1 cellular context compared by ENCODE assay signal in the genomic region with DNA sequence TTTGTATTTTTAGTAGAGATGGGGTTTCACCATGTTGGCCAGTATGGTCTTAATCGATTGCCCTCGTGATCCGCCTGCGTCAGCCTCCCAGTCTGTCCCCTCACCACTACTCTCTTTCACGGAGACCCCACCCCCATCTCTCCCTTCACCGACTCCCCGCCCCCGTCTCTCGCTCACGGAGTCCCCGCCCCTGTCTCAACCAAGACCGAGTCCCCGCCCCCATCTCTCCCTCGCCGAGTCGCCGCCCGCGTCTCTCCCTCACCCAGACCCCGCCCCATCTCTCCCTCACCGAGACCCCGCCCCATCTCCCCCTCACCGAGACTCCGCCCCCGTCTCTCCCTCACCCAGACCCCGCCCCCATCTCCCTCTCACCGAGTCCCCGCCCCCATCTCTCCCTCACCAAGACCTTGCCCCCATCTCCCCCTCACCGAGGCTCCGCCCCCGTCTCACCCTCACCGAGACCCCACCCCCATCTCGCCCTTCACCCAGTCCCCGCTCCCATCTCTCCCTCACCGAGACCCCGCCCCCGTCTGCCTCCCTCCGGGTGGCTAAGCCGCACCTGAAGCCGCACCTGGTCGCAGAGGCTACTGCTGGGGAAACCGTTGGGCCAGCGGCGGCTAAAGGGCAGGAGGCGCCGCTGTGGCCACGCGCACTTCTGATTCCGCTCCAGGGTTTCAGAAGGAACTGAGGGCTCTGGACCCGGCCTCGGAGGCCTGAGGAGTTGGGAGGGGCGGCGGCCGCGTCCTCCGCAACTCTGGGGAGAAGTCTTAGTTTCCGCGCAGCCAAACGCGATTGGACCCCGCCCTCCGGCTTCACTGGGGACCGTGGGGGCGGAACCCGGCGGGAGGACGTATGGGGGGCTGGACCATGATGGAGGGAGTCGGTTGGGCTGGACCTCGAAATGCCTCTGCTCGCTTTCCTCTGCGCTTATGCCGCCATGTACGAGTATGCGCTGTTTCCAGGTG.
TF ChIP-seq lines count a peak whose summit lies in the region.

No MANE protein-coding gene starts in this region.

TF ChIP-seq in HepG2, 621 proteins besides CTCF, POLR2A, EP300 and RAD21 (continued from another document and continues in another):
- TF ChIP-seq NR2F2 (IDR thresholded peaks at IDR 0.05; ENCODE audit: borderline replicate concordance, low read depth) (no peak), NR2F1 (CRISPR knock-in tag; IDR thresholded peaks at IDR 0.05) (no peak), FOXJ3 (CRISPR knock-in tag; IDR thresholded peaks at IDR 0.05; ENCODE audit: borderline replicate concordance) (no peak), GABPA (IDR thresholded peaks at IDR 0.05; ENCODE audit: low read depth, low read length) (no peak), GABPA (CRISPR knock-in tag; IDR thresholded peaks at IDR 0.05; ENCODE audit: low read depth) (peak; percentile 2; the same call in 1 of the 2 replicates), ZNF354B (CRISPR knock-in tag; IDR thresholded peaks at IDR 0.05) (no peak), FIP1L1 (IDR thresholded peaks at IDR 0.05; ENCODE audit: borderline replicate concordance, insufficient read depth, low read depth, low read length) (no peak), NR1H2 (CRISPR knock-in tag; IDR thresholded peaks at IDR 0.05; ENCODE audit: borderline replicate concordance, low read depth) (no peak), TBX3 (IDR thresholded peaks at IDR 0.05; ENCODE audit: borderline replicate concordance) (no peak), ZNF34 (CRISPR knock-in tag; IDR thresholded peaks at IDR 0.05; ENCODE audit: borderline replicate concordance) (no peak), ZNF512B (CRISPR knock-in tag; IDR thresholded peaks at IDR 0.05; ENCODE audit: borderline replicate concordance) (no peak), ZBTB7B (CRISPR knock-in tag; IDR thresholded peaks at IDR 0.05) (no peak; the same call in 1 of the 2 replicates), ZNF615 (CRISPR knock-in tag; IDR thresholded peaks at IDR 0.05; ENCODE audit: borderline replicate concordance) (no peak), RBFOX2 (IDR thresholded peaks at IDR 0.05; ENCODE audit: low read depth, low read length) (peak; percentile 85), HMG20A (CRISPR knock-in tag; IDR thresholded peaks at IDR 0.05; ENCODE audit: borderline replicate concordance) (no peak), BATF2 (CRISPR knock-in tag; IDR thresholded peaks at IDR 0.05) (no peak), SP2 (CRISPR knock-in tag; IDR thresholded peaks at IDR 0.05) (no peak), CEBPG (CRISPR knock-in tag; IDR thresholded peaks at IDR 0.05) (no peak), ZNF564 (CRISPR knock-in tag; IDR thresholded peaks at IDR 0.05) (0 out of 2 replicates have a peak, but pooled peaks have one; percentile 20), ZNF552 (CRISPR knock-in tag; IDR thresholded peaks at IDR 0.05; ENCODE audit: borderline replicate concordance) (0 out of 2 replicates have a peak, but pooled peaks have one; percentile 35), SYNCRIP (IDR thresholded peaks at IDR 0.05; ENCODE audit: insufficient read depth, low read depth, low read length) (no peak), GABPB1 (CRISPR knock-in tag; IDR thresholded peaks at IDR 0.05) (peak; percentile 66), FOXC1 (CRISPR knock-in tag; IDR thresholded peaks at IDR 0.05; ENCODE audit: borderline replicate concordance) (no peak), ATF7-NPFF (CRISPR knock-in tag; IDR thresholded peaks at IDR 0.05; ENCODE audit: low read depth) (no peak), ZNF280B (CRISPR knock-in tag; IDR thresholded peaks at IDR 0.05; ENCODE audit: borderline replicate concordance) (no peak), ZNF30 (CRISPR knock-in tag; IDR thresholded peaks at IDR 0.05) (no peak)
- TF ChIP-seq, protein P1, sequence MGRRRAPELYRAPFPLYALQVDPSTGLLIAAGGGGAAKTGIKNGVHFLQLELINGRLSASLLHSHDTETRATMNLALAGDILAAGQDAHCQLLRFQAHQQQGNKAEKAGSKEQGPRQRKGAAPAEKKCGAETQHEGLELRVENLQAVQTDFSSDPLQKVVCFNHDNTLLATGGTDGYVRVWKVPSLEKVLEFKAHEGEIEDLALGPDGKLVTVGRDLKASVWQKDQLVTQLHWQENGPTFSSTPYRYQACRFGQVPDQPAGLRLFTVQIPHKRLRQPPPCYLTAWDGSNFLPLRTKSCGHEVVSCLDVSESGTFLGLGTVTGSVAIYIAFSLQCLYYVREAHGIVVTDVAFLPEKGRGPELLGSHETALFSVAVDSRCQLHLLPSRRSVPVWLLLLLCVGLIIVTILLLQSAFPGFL (CRISPR knock-in tag; IDR thresholded peaks at IDR 0.05) = no peak
- TF ChIP-seq, protein P2, sequence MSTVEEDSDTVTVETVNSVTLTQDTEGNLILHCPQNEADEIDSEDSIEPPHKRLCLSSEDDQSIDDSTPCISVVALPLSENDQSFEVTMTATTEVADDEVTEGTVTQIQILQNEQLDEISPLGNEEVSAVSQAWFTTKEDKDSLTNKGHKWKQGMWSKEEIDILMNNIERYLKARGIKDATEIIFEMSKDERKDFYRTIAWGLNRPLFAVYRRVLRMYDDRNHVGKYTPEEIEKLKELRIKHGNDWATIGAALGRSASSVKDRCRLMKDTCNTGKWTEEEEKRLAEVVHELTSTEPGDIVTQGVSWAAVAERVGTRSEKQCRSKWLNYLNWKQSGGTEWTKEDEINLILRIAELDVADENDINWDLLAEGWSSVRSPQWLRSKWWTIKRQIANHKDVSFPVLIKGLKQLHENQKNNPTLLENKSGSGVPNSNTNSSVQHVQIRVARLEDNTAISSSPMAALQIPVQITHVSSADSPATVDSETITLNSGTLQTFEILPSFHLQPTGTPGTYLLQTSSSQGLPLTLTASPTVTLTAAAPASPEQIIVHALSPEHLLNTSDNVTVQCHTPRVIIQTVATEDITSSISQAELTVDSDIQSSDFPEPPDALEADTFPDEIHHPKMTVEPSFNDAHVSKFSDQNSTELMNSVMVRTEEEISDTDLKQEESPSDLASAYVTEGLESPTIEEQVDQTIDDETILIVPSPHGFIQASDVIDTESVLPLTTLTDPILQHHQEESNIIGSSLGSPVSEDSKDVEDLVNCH (CRISPR knock-in tag; IDR thresholded peaks at IDR 0.05) = no peak
- TF ChIP-seq, protein P3, sequence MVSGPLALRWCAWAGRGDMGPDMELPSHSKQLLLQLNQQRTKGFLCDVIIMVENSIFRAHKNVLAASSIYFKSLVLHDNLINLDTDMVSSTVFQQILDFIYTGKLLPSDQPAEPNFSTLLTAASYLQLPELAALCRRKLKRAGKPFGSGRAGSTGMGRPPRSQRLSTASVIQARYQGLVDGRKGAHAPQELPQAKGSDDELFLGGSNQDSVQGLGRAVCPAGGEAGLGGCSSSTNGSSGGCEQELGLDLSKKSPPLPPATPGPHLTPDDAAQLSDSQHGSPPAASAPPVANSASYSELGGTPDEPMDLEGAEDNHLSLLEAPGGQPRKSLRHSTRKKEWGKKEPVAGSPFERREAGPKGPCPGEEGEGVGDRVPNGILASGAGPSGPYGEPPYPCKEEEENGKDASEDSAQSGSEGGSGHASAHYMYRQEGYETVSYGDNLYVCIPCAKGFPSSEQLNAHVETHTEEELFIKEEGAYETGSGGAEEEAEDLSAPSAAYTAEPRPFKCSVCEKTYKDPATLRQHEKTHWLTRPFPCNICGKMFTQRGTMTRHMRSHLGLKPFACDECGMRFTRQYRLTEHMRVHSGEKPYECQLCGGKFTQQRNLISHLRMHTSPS (CRISPR knock-in tag; IDR thresholded peaks at IDR 0.05; ENCODE audit: low read depth) = no peak
- TF ChIP-seq, protein P4, sequence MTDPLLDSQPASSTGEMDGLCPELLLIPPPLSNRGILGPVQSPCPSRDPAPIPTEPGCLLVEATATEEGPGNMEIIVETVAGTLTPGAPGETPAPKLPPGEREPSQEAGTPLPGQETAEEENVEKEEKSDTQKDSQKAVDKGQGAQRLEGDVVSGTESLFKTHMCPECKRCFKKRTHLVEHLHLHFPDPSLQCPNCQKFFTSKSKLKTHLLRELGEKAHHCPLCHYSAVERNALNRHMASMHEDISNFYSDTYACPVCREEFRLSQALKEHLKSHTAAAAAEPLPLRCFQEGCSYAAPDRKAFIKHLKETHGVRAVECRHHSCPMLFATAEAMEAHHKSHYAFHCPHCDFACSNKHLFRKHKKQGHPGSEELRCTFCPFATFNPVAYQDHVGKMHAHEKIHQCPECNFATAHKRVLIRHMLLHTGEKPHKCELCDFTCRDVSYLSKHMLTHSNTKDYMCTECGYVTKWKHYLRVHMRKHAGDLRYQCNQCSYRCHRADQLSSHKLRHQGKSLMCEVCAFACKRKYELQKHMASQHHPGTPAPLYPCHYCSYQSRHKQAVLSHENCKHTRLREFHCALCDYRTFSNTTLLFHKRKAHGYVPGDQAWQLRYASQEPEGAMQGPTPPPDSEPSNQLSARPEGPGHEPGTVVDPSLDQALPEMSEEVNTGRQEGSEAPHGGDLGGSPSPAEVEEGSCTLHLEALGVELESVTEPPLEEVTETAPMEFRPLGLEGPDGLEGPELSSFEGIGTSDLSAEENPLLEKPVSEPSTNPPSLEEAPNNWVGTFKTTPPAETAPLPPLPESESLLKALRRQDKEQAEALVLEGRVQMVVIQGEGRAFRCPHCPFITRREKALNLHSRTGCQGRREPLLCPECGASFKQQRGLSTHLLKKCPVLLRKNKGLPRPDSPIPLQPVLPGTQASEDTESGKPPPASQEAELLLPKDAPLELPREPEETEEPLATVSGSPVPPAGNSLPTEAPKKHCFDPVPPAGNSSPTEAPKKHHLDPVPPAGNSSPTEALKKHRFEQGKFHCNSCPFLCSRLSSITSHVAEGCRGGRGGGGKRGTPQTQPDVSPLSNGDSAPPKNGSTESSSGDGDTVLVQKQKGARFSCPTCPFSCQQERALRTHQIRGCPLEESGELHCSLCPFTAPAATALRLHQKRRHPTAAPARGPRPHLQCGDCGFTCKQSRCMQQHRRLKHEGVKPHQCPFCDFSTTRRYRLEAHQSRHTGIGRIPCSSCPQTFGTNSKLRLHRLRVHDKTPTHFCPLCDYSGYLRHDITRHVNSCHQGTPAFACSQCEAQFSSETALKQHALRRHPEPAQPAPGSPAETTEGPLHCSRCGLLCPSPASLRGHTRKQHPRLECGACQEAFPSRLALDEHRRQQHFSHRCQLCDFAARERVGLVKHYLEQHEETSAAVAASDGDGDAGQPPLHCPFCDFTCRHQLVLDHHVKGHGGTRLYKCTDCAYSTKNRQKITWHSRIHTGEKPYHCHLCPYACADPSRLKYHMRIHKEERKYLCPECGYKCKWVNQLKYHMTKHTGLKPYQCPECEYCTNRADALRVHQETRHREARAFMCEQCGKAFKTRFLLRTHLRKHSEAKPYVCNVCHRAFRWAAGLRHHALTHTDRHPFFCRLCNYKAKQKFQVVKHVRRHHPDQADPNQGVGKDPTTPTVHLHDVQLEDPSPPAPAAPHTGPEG (CRISPR knock-in tag; IDR thresholded peaks at IDR 0.05) = no peak
- TF ChIP-seq, protein P5, sequence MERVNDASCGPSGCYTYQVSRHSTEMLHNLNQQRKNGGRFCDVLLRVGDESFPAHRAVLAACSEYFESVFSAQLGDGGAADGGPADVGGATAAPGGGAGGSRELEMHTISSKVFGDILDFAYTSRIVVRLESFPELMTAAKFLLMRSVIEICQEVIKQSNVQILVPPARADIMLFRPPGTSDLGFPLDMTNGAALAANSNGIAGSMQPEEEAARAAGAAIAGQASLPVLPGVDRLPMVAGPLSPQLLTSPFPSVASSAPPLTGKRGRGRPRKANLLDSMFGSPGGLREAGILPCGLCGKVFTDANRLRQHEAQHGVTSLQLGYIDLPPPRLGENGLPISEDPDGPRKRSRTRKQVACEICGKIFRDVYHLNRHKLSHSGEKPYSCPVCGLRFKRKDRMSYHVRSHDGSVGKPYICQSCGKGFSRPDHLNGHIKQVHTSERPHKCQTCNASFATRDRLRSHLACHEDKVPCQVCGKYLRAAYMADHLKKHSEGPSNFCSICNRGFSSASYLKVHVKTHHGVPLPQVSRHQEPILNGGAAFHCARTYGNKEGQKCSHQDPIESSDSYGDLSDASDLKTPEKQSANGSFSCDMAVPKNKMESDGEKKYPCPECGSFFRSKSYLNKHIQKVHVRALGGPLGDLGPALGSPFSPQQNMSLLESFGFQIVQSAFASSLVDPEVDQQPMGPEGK (CRISPR knock-in tag; IDR thresholded peaks at IDR 0.05) = peak; percentile 48; the same call in 1 of the 2 replicates
- TF ChIP-seq, protein P6, sequence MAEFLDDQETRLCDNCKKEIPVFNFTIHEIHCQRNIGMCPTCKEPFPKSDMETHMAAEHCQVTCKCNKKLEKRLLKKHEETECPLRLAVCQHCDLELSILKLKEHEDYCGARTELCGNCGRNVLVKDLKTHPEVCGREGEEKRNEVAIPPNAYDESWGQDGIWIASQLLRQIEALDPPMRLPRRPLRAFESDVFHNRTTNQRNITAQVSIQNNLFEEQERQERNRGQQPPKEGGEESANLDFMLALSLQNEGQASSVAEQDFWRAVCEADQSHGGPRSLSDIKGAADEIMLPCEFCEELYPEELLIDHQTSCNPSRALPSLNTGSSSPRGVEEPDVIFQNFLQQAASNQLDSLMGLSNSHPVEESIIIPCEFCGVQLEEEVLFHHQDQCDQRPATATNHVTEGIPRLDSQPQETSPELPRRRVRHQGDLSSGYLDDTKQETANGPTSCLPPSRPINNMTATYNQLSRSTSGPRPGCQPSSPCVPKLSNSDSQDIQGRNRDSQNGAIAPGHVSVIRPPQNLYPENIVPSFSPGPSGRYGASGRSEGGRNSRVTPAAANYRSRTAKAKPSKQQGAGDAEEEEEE (CRISPR knock-in tag; IDR thresholded peaks at IDR 0.05; ENCODE audit: borderline replicate concordance) = no peak
